ENCODE assay signal across 9 cellular contexts in the genomic region with DNA sequence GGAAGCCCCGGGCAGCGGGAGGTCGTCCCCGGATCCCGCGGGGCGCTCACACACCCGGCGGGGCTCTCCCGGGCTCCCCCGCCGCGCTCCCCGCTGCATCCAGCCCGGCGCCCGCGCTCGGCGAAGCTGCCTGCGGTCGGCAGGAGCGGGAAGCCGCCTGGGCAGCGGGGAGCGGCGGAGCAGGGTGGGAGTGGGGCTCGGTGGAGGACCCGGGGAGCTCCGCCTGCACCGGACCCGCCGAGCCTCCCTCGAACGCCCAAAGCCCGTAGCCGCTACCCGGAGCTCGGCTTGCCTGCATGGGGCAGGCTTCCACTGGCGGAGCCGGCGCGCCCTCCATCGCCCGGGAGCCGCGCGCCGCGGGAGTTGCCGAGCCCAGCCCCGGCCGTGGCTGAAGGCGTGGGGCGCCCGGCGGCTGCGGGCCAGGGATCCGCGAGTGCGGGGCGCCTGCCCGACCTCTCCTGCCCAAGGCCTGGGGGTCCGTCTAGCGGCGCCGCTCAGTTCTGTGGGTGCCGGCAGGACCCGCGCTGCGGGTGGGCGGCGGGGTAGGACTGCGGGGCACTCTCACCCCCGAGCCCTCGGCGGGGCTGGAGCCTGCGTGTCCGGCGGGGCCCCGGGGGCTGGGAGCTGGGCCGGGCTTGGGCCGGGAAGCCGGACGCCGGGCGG. TPM values are rescaled to one million over a fixed set of nuclear protein-coding genes. Genes with fewer than 3 reads are reported as not detected.
A peak's percentile ranks its signal among the peaks of the same experiment; 100 is the strongest.
DNase-seq lines count a peak whose midpoint lies in the region; ATAC-seq and TF ChIP-seq lines count a peak whose summit lies in the region.
"Had no signal": no experiment of that assay in that cellular context is flagged by ENCODE, and none has a peak within 500 bp of the region (broad histone marks: within the 10 kb centered on the region; RNA-seq: fewer than 3 reads in every experiment).

No MANE protein-coding gene starts in this region.

- ATAC-seq in natural killer cell treated with Interleukin-12 subunit alpha and Interleukin-12 subunit beta and Interleukin-15 and Interleukin-18, amount 100 ng/mL, for 72 hours: peak; percentile 29 to 50
- ATAC-seq in natural killer cell (no peak), GM18498 (IDR thresholded peaks at IDR 0.05; ENCODE audit: unreplicated experiment) (no peak), HG03139 (IDR thresholded peaks at IDR 0.05; ENCODE audit: unreplicated experiment) (no peak), HG03045 (IDR thresholded peaks at IDR 0.05; ENCODE audit: unreplicated experiment) (no peak)

- no peaks in the 10 kb centered on the region for H3K36me3 Mint-ChIP-seq in natural killer cell treated with Interleukin-12 subunit alpha and Interleukin-12 subunit beta and Interleukin-15 and Interleukin-18, amount 100 ng/mL, for 72 hours
- H3K36me3 Mint-ChIP-seq in natural killer cell: no peaks in the 10 kb centered on the region

- H3K4me1 Mint-ChIP-seq in natural killer cell treated with Interleukin-12 subunit alpha and Interleukin-12 subunit beta and Interleukin-15 and Interleukin-18, amount 100 ng/mL, for 72 hours (ENCODE audit: low read depth in 2 of 2): peaks cover 0 to 2% of the 10 kb centered on the region in 2 donors
- no peaks in the 10 kb centered on the region for H3K4me1 Mint-ChIP-seq in natural killer cell

- H3K27ac ChIP-seq in coronary artery (no peak overlapping the region), urinary bladder (ENCODE audit: low read depth) (no peak overlapping the region)

- intact Hi-C loops in natural killer cell (cut with micrococcal nuclease): no loop called here

- H3K4me1 ChIP-seq in urinary bladder (ENCODE audit: insufficient read depth): peaks cover 2% of the 10 kb centered on the region

- no peak overlapping the region for H3K4me3 Mint-ChIP-seq in natural killer cell treated with Interleukin-12 subunit alpha and Interleukin-12 subunit beta and Interleukin-15 and Interleukin-18, amount 100 ng/mL, for 72 hours
- H3K4me3 Mint-ChIP-seq in natural killer cell: no peak overlapping the region

- H3K36me3 ChIP-seq in kidney epithelial cell (ENCODE audit: control insufficient read depth, insufficient read depth, low read length) (no peaks in the 10 kb centered on the region), urinary bladder (ENCODE audit: insufficient read depth) (no peaks in the 10 kb centered on the region)

- H3K27ac Mint-ChIP-seq in natural killer cell treated with Interleukin-12 subunit alpha and Interleukin-12 subunit beta and Interleukin-15 and Interleukin-18, amount 100 ng/mL, for 72 hours: no peak overlapping the region
- H3K27ac Mint-ChIP-seq in natural killer cell: no peak overlapping the region

- TF ChIP-seq CTCF in natural killer cell (IDR thresholded peaks at IDR 0.05): no peak
- TF ChIP-seq CTCF in coronary artery (IDR thresholded peaks at IDR 0.05): no peak
- TF ChIP-seq CTCF in kidney epithelial cell (IDR thresholded peaks at IDR 0.05; ENCODE audit: insufficient read depth, low read length, poor library complexity, severe bottlenecking): no peak

- H3K9me3 Mint-ChIP-seq in natural killer cell treated with Interleukin-12 subunit alpha and Interleukin-12 subunit beta and Interleukin-15 and Interleukin-18, amount 100 ng/mL, for 72 hours: no peaks in the 10 kb centered on the region
- H3K9me3 Mint-ChIP-seq in natural killer cell: no peaks in the 10 kb centered on the region

- DNase-seq in natural killer cell treated with Interleukin-12 subunit alpha and Interleukin-12 subunit beta and Interleukin-15 and Interleukin-18, amount 100 ng/mL, for 72 hours (ENCODE audit: low spot score): no peak
- DNase-seq in natural killer cell (no peak), coronary artery (ENCODE audit: low spot score) (no peak), kidney epithelial cell (ENCODE audit: low read depth) (no peak)
- DNase-seq: activated effector memory CD4-positive, alpha-beta T cell treated with Interleukin-2 at 50 U/mL for 16 hours had no signal

- H3K27me3 ChIP-seq in kidney epithelial cell (ENCODE audit: control insufficient read depth, insufficient read depth, low read length): peaks cover 10% of the 10 kb centered on the region

- H3K4me3 ChIP-seq in coronary artery (peak overlapping the region; percentile 63), kidney epithelial cell (ENCODE audit: low read depth, low read length) (peak overlapping the region; percentile 58), urinary bladder (ENCODE audit: low read depth, low read length) (peak overlapping the region; percentile 29)

- peaks cover 47 to 51% of the 10 kb centered on the region in 2 donors for H3K27me3 Mint-ChIP-seq in natural killer cell treated with Interleukin-12 subunit alpha and Interleukin-12 subunit beta and Interleukin-15 and Interleukin-18, amount 100 ng/mL, for 72 hours
- peaks cover 54 to 73% of the 10 kb centered on the region in 2 donors for H3K27me3 Mint-ChIP-seq in natural killer cell (ENCODE audit: low read depth in 2 of 2)

- under 1% methylated on average over 87 of the region's 87 CpGs for WGBS in urinary bladder

RNA-seq across cellular contexts. Expression of a gene that starts 0.7 kb away (rescaled TPM):
- not detected for total RNA-seq in natural killer cell treated with Interleukin-12 subunit alpha and Interleukin-12 subunit beta and Interleukin-15 and Interleukin-18, amount 100 ng/mL, for 72 hours
- total RNA-seq in natural killer cell (under 1 TPM in 1 of 3 donors, not detected in 2; 0.18 TPM), kidney epithelial cell (39.7 and 50.9 TPM in 2 replicates), urinary bladder (0.42 TPM)
- polyA plus RNA-seq in urinary bladder: 0.04 TPM

Comparison
In these comparisons a context has a peak if more than half of its experiments do, and no peak if none do; other contexts are left out.
1. ATAC-seq: peak in natural killer cell treated with Interleukin-12 subunit alpha and Interleukin-12 subunit beta and Interleukin-15 and Interleukin-18, amount 100 ng/mL, for 72 hours (2 of 2); none in natural killer cell (0 of 3), GM18498 (single experiment), HG03139 (single experiment) and HG03045 (single experiment).
2. RNA of a gene that starts 0.7 kb away (total RNA-seq): 39.7 to 50.9 TPM in kidney epithelial cell; 0.42 TPM in urinary bladder (single experiment), not detected in natural killer cell treated with Interleukin-12 subunit alpha and Interleukin-12 subunit beta and Interleukin-15 and Interleukin-18, amount 100 ng/mL, for 72 hours and 0.18 TPM in natural killer cell; every median in the first group is over 10 times any median in the second.
3. Peak in every context shown above with its lines, with median percentiles within 50 percentile points of each other: H3K4me3 ChIP-seq.